27 cellular contexts compared by ENCODE assay signal in the genomic region with DNA sequence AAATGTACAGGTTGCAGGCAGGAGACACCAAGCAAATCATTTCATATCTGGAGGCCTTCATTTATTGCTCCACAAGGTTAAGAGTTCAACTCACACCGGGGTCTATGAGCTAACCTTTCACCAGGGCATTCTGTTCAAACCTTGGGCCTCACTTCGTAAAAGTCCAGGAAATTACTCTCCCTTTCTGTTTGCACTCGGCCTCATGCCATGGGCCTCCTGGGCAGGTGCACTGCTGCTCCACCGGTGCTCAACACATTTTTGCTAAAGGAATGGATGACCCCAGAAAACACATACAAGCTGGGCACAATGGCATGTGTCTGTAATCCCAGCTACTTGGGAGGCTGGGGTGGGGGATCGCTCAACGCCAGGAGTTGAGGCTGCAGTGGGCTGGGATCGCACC.
"Had no signal": no experiment of that assay in that cellular context is flagged by ENCODE, and none has a peak within 500 bp of the region (broad histone marks: within the 10 kb centered on the region; RNA-seq: fewer than 3 reads in every experiment).

No MANE protein-coding gene starts in this region.

- DNase-seq: activated CD4-positive, alpha-beta T cell treated with anti-CD3 and anti-CD28 coated beads, Interleukin-2, amount 10 ng/mL, durations not matched to agents 7 days and 5 days; activated CD8-positive, alpha-beta T cell treated with anti-CD3 and anti-CD28 coated beads, Interleukin-2, amount 10 ng/mL, durations not matched to agents 7 days and 5 days; activated naive CD4-positive, alpha-beta T cell treated with anti-CD3 and anti-CD28 coated beads, Interleukin-2, amount 10 ng/mL, durations not matched to agents 7 days and 5 days; activated T-cell treated with anti-CD3 and anti-CD28 coated beads, Interleukin-2, amount 50 U/mL, for 24 hours; aorta; brain microvascular endothelial cell; cortex of kidney; effector CD8-positive, alpha-beta T cell; heart left ventricle; kidney; left lung; stimulated activated CD4-positive, alpha-beta T cell treated with anti-CD3 and anti-CD28 coated beads, Interleukin-12 subunit alpha, Interleukin-12 subunit beta, amount 100 ng/mL, for 4 hours; stimulated activated CD4-positive, alpha-beta T cell treated with anti-CD3 and anti-CD28 coated beads, Interleukin-1b, Interleukin-23, amount 100 ng/mL, for 48 hours; stimulated activated CD8-positive, alpha-beta memory T cell treated with anti-CD3 and anti-CD28 coated beads, Interleukin-4, amount 100 ng/mL, for 48 hours; T-helper 1 cell; T1000; testis had no signal

- H3K9me3 Mint-ChIP-seq: activated CD4-positive, alpha-beta T cell treated with anti-CD3 and anti-CD28 coated beads, Interleukin-2, amount 10 ng/mL, durations not matched to agents 7 days and 5 days; activated naive CD4-positive, alpha-beta T cell treated with anti-CD3 and anti-CD28 coated beads, Interleukin-2, amount 10 ng/mL, durations not matched to agents 7 days and 5 days; activated T-cell treated with anti-CD3 and anti-CD28 coated beads, Interleukin-2, amount 50 U/mL, for 24 hours; activated T-helper 2 cell treated with anti-CD3 and anti-CD28 coated beads, Interferon-gamma antibody, Interleukin-2, Interleukin-4, amounts not matched to agents 10 μg/mL and 5 μg/mL and 100 μg/mL, durations not matched to agents 14 hours and 24 hours and 36 hours; central memory CD8-positive, alpha-beta T cell; neural crest cell; stimulated activated naive CD8-positive, alpha-beta T cell treated with anti-CD3 and anti-CD28 coated beads, Interleukin-15, Interleukin-2, amounts not matched to agents 100 ng/mL and 50 ng/mL, for 24 hours; type B pancreatic cell had no signal

- H3K27ac ChIP-seq: esophagus muscularis mucosa had no signal

- H3K36me3 Mint-ChIP-seq: activated naive CD4-positive, alpha-beta T cell treated with anti-CD3 and anti-CD28 coated beads, Interleukin-2, amount 10 ng/mL, durations not matched to agents 7 days and 5 days; type B pancreatic cell had no signal

- H3K4me1 ChIP-seq: gastroesophageal sphincter had no signal

- H3K4me3 Mint-ChIP-seq: activated CD4-positive, alpha-beta T cell treated with anti-CD3 and anti-CD28 coated beads, Interleukin-2, amount 10 ng/mL, durations not matched to agents 7 days and 5 days; activated CD8-positive, alpha-beta T cell treated with anti-CD3 and anti-CD28 coated beads, Interleukin-2, amount 10 ng/mL, durations not matched to agents 7 days and 5 days; activated naive CD4-positive, alpha-beta T cell treated with anti-CD3 and anti-CD28 coated beads, Interleukin-2, amount 10 ng/mL, durations not matched to agents 7 days and 5 days; activated T-cell treated with anti-CD3 and anti-CD28 coated beads, Interleukin-2, amount 50 U/mL, for 24 hours; central memory CD8-positive, alpha-beta T cell; neural crest cell; stimulated activated naive CD8-positive, alpha-beta T cell treated with anti-CD3 and anti-CD28 coated beads, Interleukin-15, Interleukin-2, amounts not matched to agents 100 ng/mL and 50 ng/mL, for 24 hours; type B pancreatic cell had no signal

- H3K27ac Mint-ChIP-seq: activated CD4-positive, alpha-beta T cell treated with anti-CD3 and anti-CD28 coated beads, Interleukin-2, amount 10 ng/mL, durations not matched to agents 7 days and 5 days; activated naive CD4-positive, alpha-beta T cell treated with anti-CD3 and anti-CD28 coated beads, Interleukin-2, amount 10 ng/mL, durations not matched to agents 7 days and 5 days; activated T-cell treated with anti-CD3 and anti-CD28 coated beads, Interleukin-2, amount 50 U/mL, for 24 hours; activated T-helper 2 cell treated with anti-CD3 and anti-CD28 coated beads, Interferon-gamma antibody, Interleukin-2, Interleukin-4, amounts not matched to agents 10 μg/mL and 5 μg/mL and 100 μg/mL, durations not matched to agents 14 hours and 24 hours and 36 hours; progenitor cell of endocrine pancreas; stimulated activated naive CD8-positive, alpha-beta T cell treated with anti-CD3 and anti-CD28 coated beads, Interleukin-15, Interleukin-2, amounts not matched to agents 100 ng/mL and 50 ng/mL, for 24 hours; type B pancreatic cell had no signal

- ATAC-seq: activated CD4-positive, CD25-positive, alpha-beta regulatory T cell treated with anti-CD3 and anti-CD28 coated beads, Interleukin-2, amount 50 U/mL, for 24 hours; activated CD8-positive, alpha-beta T cell treated with anti-CD3 and anti-CD28 coated beads, Interleukin-2, amount 10 ng/mL, durations not matched to agents 7 days and 5 days; gastroesophageal sphincter; heart left ventricle; left lung had no signal

- H3K9me3 ChIP-seq: esophagus muscularis mucosa, gastroesophageal sphincter, heart left ventricle, left lung, right atrium auricular region, testis had no signal

- H3K36me3 ChIP-seq: brain microvascular endothelial cell, esophagus muscularis mucosa, gastroesophageal sphincter, heart left ventricle, left lung, right atrium auricular region had no signal

- H3K27me3 Mint-ChIP-seq: activated CD4-positive, alpha-beta T cell treated with anti-CD3 and anti-CD28 coated beads, Interleukin-2, amount 10 ng/mL, durations not matched to agents 7 days and 5 days; activated naive CD4-positive, alpha-beta T cell treated with anti-CD3 and anti-CD28 coated beads, Interleukin-2, amount 10 ng/mL, durations not matched to agents 7 days and 5 days; activated T-cell treated with anti-CD3 and anti-CD28 coated beads, Interleukin-2, amount 50 U/mL, for 24 hours; central memory CD8-positive, alpha-beta T cell; type B pancreatic cell had no signal

- H3K4me3 ChIP-seq: esophagus muscularis mucosa, gastroesophageal sphincter, heart left ventricle, left lung, right atrium auricular region, testis had no signal

- H3K27me3 ChIP-seq: brain microvascular endothelial cell, esophagus muscularis mucosa, gastroesophageal sphincter, left lung, right atrium auricular region, testis had no signal
